8 cellular contexts compared by ENCODE assay signal in genomic region chr4:126604273-126604867, GRCh38.
A peak's percentile ranks its signal among the peaks of the same experiment; 100 is the strongest.
DNase-seq lines count a peak whose midpoint lies in the region; FAIRE-seq and TF ChIP-seq lines count a peak whose summit lies in the region.

No MANE protein-coding gene starts in this region.

- no peak overlapping the region for H3K27ac Mint-ChIP-seq in MCF 10A (ENCODE audit: low read depth, unreplicated experiment)
- H3K27ac Mint-ChIP-seq in activated CD4-positive, alpha-beta memory T cell treated with anti-CD3 and anti-CD28 coated beads, Interleukin-2, amount 10 ng/mL, durations not matched to agents 7 days and 5 days = no peak overlapping the region

- POLR2A ChIA-PET in MCF 10A (lab: Yijun Ruan, JAX) = interaction anchor here (0.7 to 1.0 kb wide), 2 partner anchors 99 to 1290 kb away, joined by 3 to 4 read pairs; no protein-coding TSS in a partner anchor
- POLR2A ChIA-PET in activated CD4-positive, alpha-beta memory T cell treated with anti-CD3 and anti-CD28 coated beads, Interleukin-2, amount 10 ng/mL, durations not matched to agents 7 days and 5 days (lab: Charles Lee) = no interaction called here

- no peaks in the 10 kb centered on the region for H3K9me3 ChIP-seq in breast epithelium

- no peaks in the 10 kb centered on the region for H3K9me3 Mint-ChIP-seq in MCF 10A (ENCODE audit: unreplicated experiment)
- no peaks in the 10 kb centered on the region for H3K9me3 Mint-ChIP-seq in activated CD4-positive, alpha-beta memory T cell treated with anti-CD3 and anti-CD28 coated beads, Interleukin-2, amount 10 ng/mL, durations not matched to agents 7 days and 5 days

- no peaks in the 10 kb centered on the region for H3K4me1 ChIP-seq in breast epithelium

- H3K4me1 Mint-ChIP-seq in MCF 10A (ENCODE audit: insufficient read depth, unreplicated experiment) = no peaks in the 10 kb centered on the region
- H3K4me1 Mint-ChIP-seq in activated CD4-positive, alpha-beta memory T cell treated with anti-CD3 and anti-CD28 coated beads, Interleukin-2, amount 10 ng/mL, durations not matched to agents 7 days and 5 days = no peaks in the 10 kb centered on the region

- no TSS peak for BruUV-seq in MCF 10A (replicated peaks; lab: Mats Ljungman, UMichigan)

- H3K27me3 ChIP-seq in breast epithelium = no peaks in the 10 kb centered on the region

- FAIRE-seq in islet of Langerhans (lab: Jason Lieb, UNC) = peak; percentile 71

- H3K4me3 Mint-ChIP-seq in MCF 10A (ENCODE audit: unreplicated experiment) = no peak overlapping the region
- H3K4me3 Mint-ChIP-seq in activated CD4-positive, alpha-beta memory T cell treated with anti-CD3 and anti-CD28 coated beads, Interleukin-2, amount 10 ng/mL, durations not matched to agents 7 days and 5 days = no peak overlapping the region

- H3K36me3 ChIP-seq in breast epithelium = no peaks in the 10 kb centered on the region

- peak; percentile 55 for DNase-seq in MCF 10A (ENCODE audit: unreplicated experiment)
- DNase-seq in breast epithelium (ENCODE audit: low spot score in 2 of 2) = no peak
- DNase-seq in LNCaP clone FGC (ENCODE audit: low read depth) = no peak
- peak; percentile 43 for DNase-seq in amniotic epithelial cell (ENCODE audit: low read depth)
- DNase-seq in activated CD4-positive, alpha-beta memory T cell treated with anti-CD3 and anti-CD28 coated beads, Interleukin-2, amount 10 ng/mL, durations not matched to agents 7 days and 5 days = no peak
- no peak for DNase-seq in cortex of kidney (lab: John Stamatoyannopoulos, UW)
- DNase-seq in activated CD8-positive, alpha-beta memory T cell treated with anti-CD3 and anti-CD28 coated beads, Interleukin-2, amount 50 U/mL, for 48 hours = no peak

- CTCF ChIA-PET in MCF 10A (lab: Yijun Ruan, JAX) = interaction anchor here (0.5 to 3.0 kb wide), 20 partner anchors 9 to 1297 kb away, joined by 3 to 18 read pairs (median 4); partner anchors contain the start of gene FAT4
- CTCF ChIA-PET in activated CD4-positive, alpha-beta memory T cell treated with anti-CD3 and anti-CD28 coated beads, Interleukin-2, amount 10 ng/mL, durations not matched to agents 7 days and 5 days (lab: Charles Lee) = interaction anchor here (0.8 kb wide), 1 partner anchor 70 kb away, joined by 3 read pairs; no protein-coding TSS in a partner anchor

- TF ChIP-seq CTCF in MCF 10A (IDR thresholded peaks at IDR 0.05; ENCODE audit: unreplicated experiment) (peak; percentile 61), breast epithelium (IDR thresholded peaks at IDR 0.05) (peak in 1 of 3 donors; percentile 24), LNCaP clone FGC (IDR thresholded peaks at IDR 0.05; ENCODE audit: control insufficient read depth, extremely low read depth, insufficient read depth) (peak; percentile 75)

- no peak for TF ChIP-seq POLR2A in breast epithelium (IDR thresholded peaks at IDR 0.05)

- H3K4me3 ChIP-seq in breast epithelium (no peak overlapping the region), LNCaP clone FGC (ENCODE audit: low read depth, low read length) (no peak overlapping the region)

- intact Hi-C loops in MCF 10A (cut with micrococcal nuclease) = loop anchor here (1.0 to 10.0 kb wide), 3 partner anchors 210 to 1291 kb away; no protein-coding TSS in a partner anchor
- intact Hi-C loops in breast epithelium (cut with DNase I; ENCODE audit: low total_unique reads) = no loop called here

- H3K27ac ChIP-seq in breast epithelium = no peak overlapping the region

- no peaks in the 10 kb centered on the region for H3K36me3 Mint-ChIP-seq in MCF 10A (ENCODE audit: insufficient read depth, unreplicated experiment)
- no peaks in the 10 kb centered on the region for H3K36me3 Mint-ChIP-seq in activated CD4-positive, alpha-beta memory T cell treated with anti-CD3 and anti-CD28 coated beads, Interleukin-2, amount 10 ng/mL, durations not matched to agents 7 days and 5 days (ENCODE audit: low read depth)

- H3K27me3 Mint-ChIP-seq in MCF 10A (ENCODE audit: insufficient read depth, unreplicated experiment) = no peaks in the 10 kb centered on the region
- no peaks in the 10 kb centered on the region for H3K27me3 Mint-ChIP-seq in activated CD4-positive, alpha-beta memory T cell treated with anti-CD3 and anti-CD28 coated beads, Interleukin-2, amount 10 ng/mL, durations not matched to agents 7 days and 5 days

Comparison
In these comparisons a context has a peak if more than half of its experiments do, and no peak if none do; other contexts are left out.
1. DNase-seq: peak in MCF 10A (single experiment) and amniotic epithelial cell (single experiment); none in breast epithelium (0 of 2), LNCaP clone FGC (single experiment), activated CD4-positive, alpha-beta memory T cell treated with anti-CD3 and anti-CD28 coated beads, Interleukin-2, amount 10 ng/mL, durations not matched to agents 7 days and 5 days (single experiment), cortex of kidney (single experiment) and activated CD8-positive, alpha-beta memory T cell treated with anti-CD3 and anti-CD28 coated beads, Interleukin-2, amount 50 U/mL, for 48 hours (single experiment).